Comparison of ENCODE assay signal across 8 cellular contexts in genomic region chrY:12661974-12662670, GRCh38. TPM values are rescaled to one million over a fixed set of nuclear protein-coding genes. Genes with fewer than 3 reads are reported as not detected.
DNase-seq lines count a peak whose midpoint lies in the region; ATAC-seq and TF ChIP-seq lines count a peak whose summit lies in the region.

No MANE protein-coding gene starts in this region.

- no peaks in the 10 kb centered on the region for H3K36me3 ChIP-seq in psoas muscle (ENCODE audit: insufficient read depth in 1 of 2, low read depth in 1 of 2)

- no peak overlapping the region for H3K27ac ChIP-seq in psoas muscle

- peak; percentile 43 for DNase-seq in CD1c-positive myeloid dendritic cell (ENCODE audit: extremely low spot score)
- DNase-seq in activated CD4-positive, CD25-positive, alpha-beta regulatory T cell treated with anti-CD3 and anti-CD28 coated beads, Interleukin-2, amount 50 U/mL, for 16 hours (ENCODE audit: low read depth, low spot score), result peak; percentile 46
- DNase-seq in fibroblast of pulmonary artery (ENCODE audit: low read depth), result peak; percentile 80
- DNase-seq in stimulated activated CD4-positive, alpha-beta T cell treated with anti-CD3 and anti-CD28 coated beads, Interleukin-15, amount 100 ng/mL, for 24 hours, result peak; percentile 80
- no peak for DNase-seq in SIG-M5 treated with dmso at 0.1 percent for 504 hours (lab: John Stamatoyannopoulos, UW; ENCODE audit: unreplicated experiment)
- no peak for DNase-seq in central memory CD4-positive, alpha-beta T cell
- no peak for DNase-seq in psoas muscle

- H3K4me1 ChIP-seq in psoas muscle, result no peaks in the 10 kb centered on the region

- TF ChIP-seq CTCF in fibroblast of pulmonary artery (IDR thresholded peaks at IDR 0.05; ENCODE audit: low read length, missing control alignments) (no peak), psoas muscle (IDR thresholded peaks at IDR 0.05) (no peak)

- H3K4me3 ChIP-seq in fibroblast of pulmonary artery (replicated peaks; ENCODE audit: low read depth, low read length), result peak overlapping the region; percentile 89
- no peak overlapping the region for H3K4me3 ChIP-seq in psoas muscle

- WGBS in psoas muscle, 3 donors, result 1% methylated on average over 20 to 31 of the region's 32 CpGs; no CpG with 5 or more reads in 1 of the 3 donors

- no peaks in the 10 kb centered on the region for H3K27me3 ChIP-seq in psoas muscle (ENCODE audit: insufficient read depth in 3 of 3, low read length in 2 of 3)

- intact Hi-C loops in psoas muscle (cut with DNase I), result no loop called here

- no peaks in the 10 kb centered on the region for H3K9me3 ChIP-seq in psoas muscle

- ATAC-seq in HG02759 (IDR thresholded peaks at IDR 0.05; ENCODE audit: unreplicated experiment), result peak; percentile 79
- no peak for ATAC-seq in psoas muscle

RNA-seq across cellular contexts. Expression of gene USP9Y, which starts 38.9 kb away (rescaled TPM):
- total RNA-seq in psoas muscle, result not detected
- polyA plus RNA-seq in psoas muscle, result 1 to 10 TPM in 2 of 3 donors, not detected in 1; 3.2 to 5.5 TPM

Comparison
In these comparisons a context has a peak if more than half of its experiments do, and no peak if none do; other contexts are left out.
1. DNase-seq: peak in CD1c-positive myeloid dendritic cell (single experiment), activated CD4-positive, CD25-positive, alpha-beta regulatory T cell treated with anti-CD3 and anti-CD28 coated beads, Interleukin-2, amount 50 U/mL, for 16 hours (single experiment), fibroblast of pulmonary artery (single experiment) and stimulated activated CD4-positive, alpha-beta T cell treated with anti-CD3 and anti-CD28 coated beads, Interleukin-15, amount 100 ng/mL, for 24 hours (single experiment); none in SIG-M5 treated with dmso at 0.1 percent for 504 hours (single experiment), central memory CD4-positive, alpha-beta T cell (single experiment) and psoas muscle (0 of 2).